In the genomic region with DNA sequence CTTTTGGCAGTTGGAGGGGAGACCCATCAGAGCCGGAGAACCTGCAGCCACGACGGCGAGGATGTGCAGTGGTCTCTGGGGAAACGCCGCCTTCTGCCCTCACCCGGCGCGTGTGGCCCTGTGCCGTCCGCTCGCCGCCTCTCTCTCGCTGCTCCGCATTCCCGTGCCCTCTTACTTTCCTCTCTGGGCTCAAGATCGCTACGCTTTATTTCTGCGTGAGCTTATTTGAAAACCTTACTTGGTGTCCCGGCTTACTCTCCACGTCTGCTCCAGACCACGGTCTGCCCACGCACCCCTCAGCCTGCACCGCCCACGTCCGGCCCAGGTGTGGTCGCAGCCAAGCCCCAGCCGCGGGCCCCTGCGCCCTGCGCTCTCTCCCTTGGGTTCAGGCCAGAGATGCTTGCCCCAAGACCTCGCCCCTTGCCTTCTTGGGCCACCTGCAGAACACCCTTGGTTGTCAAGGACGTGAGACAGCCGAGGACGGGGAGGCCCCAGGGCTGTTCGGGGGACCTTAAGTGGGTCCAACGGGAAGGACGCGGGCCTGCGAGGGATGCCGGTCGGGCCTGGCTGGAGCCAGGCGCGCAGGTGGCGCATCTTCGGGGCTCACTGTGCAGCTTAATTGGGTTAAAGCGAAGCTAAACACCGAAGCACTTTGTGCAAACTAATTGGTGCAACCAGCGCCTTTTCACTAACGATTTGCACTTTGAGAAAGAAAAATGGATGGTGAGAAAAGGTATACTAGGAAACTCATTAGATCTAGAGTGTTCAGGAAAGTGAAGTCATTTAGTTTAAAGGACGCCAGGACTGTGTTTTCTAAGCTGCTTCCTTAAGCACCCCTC, we compare ENCODE assay signal across 12 cellular contexts. TPM values are rescaled to one million over a fixed set of nuclear protein-coding genes. Genes with fewer than 3 reads are reported as not detected.
A peak's percentile ranks its signal among the peaks of the same experiment; 100 is the strongest.
DNase-seq lines count a peak whose midpoint lies in the region; ATAC-seq and TF ChIP-seq lines count a peak whose summit lies in the region.
"Had no signal": no experiment of that assay in that cellular context is flagged by ENCODE, and none has a peak within 500 bp of the region (broad histone marks: within the 10 kb centered on the region; RNA-seq: fewer than 3 reads in every experiment).

No MANE protein-coding gene starts in this region.

- peak overlapping the region in 1 of 5 donors; percentile 27 for H3K4me3 Mint-ChIP-seq in immature natural killer cell

- no peaks in the 10 kb centered on the region for H3K9me3 ChIP-seq in hepatocyte (ENCODE audit: low read depth)

- H4K20me1 ChIP-seq in hepatocyte (ENCODE audit: insufficient read depth, poor library complexity, severe bottlenecking), result no peaks in the 10 kb centered on the region

- H3K4me3 ChIP-seq in hepatocyte (peak overlapping the region; percentile 11), rectal smooth muscle tissue (ENCODE audit: low read length) (no peak overlapping the region)

- peak; percentile 20; the same call in 1 of the 2 replicates for TF ChIP-seq POLR2A in Raji (IDR thresholded peaks at IDR 0.05; ENCODE audit: insufficient read depth, low read depth, low read length)

- TF ChIP-seq CTCF in GM13977 (IDR thresholded peaks at IDR 0.05; ENCODE audit: extremely low read depth, insufficient read depth, missing control alignments) (no peak), hepatocyte (IDR thresholded peaks at IDR 0.05; ENCODE audit: poor library complexity) (no peak)

- ATAC-seq in HG03565 (IDR thresholded peaks at IDR 0.05; ENCODE audit: unreplicated experiment), result no peak

- peaks cover 44% of the 10 kb centered on the region for H3K79me2 ChIP-seq in hepatocyte

- H3K9ac ChIP-seq in rectal smooth muscle tissue (ENCODE audit: low read length), result no peak overlapping the region

- peaks cover 0 to 16% (median 6%) of the 10 kb centered on the region in 6 donors for H3K9me3 Mint-ChIP-seq in immature natural killer cell

- DNase-seq in GM13977 (ENCODE audit: low spot score) (peak; percentile 22), hepatocyte (ENCODE audit: low spot score) (no peak), LoVo (ENCODE audit: low spot score) (no peak), immature natural killer cell (no peak), NCI-H345 treated with DMSO at 0.1 percent for 48 hours (lab: John Stamatoyannopoulos, UW; ENCODE audit: unreplicated experiment) (no peak)
- DNase-seq: activated CD8-positive, alpha-beta memory T cell treated with anti-CD3 and anti-CD28 coated beads, Interleukin-2, amount 50 U/mL, for 48 hours; NCI-H1694; OCI-M1; T1000 had no signal

- H3K36me3 ChIP-seq in hepatocyte (replicated peaks; ENCODE audit: insufficient read depth, low read depth) (no peaks in the 10 kb centered on the region), rectal smooth muscle tissue (ENCODE audit: control insufficient read depth, insufficient read depth, low read length) (no peaks in the 10 kb centered on the region)

- H3K27me3 ChIP-seq in hepatocyte (peaks cover 72% of the 10 kb centered on the region), rectal smooth muscle tissue (ENCODE audit: control insufficient read depth, insufficient read depth, low read length) (no peaks in the 10 kb centered on the region)

- H3K4me1 Mint-ChIP-seq in immature natural killer cell, result peaks cover 23 to 46% of the 10 kb centered on the region in 2 donors

- no peaks in the 10 kb centered on the region for H3K36me3 Mint-ChIP-seq in immature natural killer cell

- H3K27me3 Mint-ChIP-seq in immature natural killer cell (ENCODE audit: low read depth in 3 of 3), result peaks cover 29 to 38% (median 35%) of the 10 kb centered on the region in 3 donors

- peak overlapping the region; percentile 83 for H3K4me2 ChIP-seq in hepatocyte

- H2AFZ ChIP-seq in hepatocyte, result no peak overlapping the region

- in situ Hi-C loops in GM13977 (cut with MboI; ENCODE audit: low pct_unique_long_range_greater_than_20kb, low sequenced_read_pairs, unreplicated experiment), result no loop called here

- 6% methylated on average over 51 of the region's 51 CpGs for WGBS in hepatocyte (ENCODE audit: low lambda C conversion rate, missing lambda C conversion rate)

- no peak overlapping the region for H3K27ac Mint-ChIP-seq in immature natural killer cell

- H3K4me1 ChIP-seq in hepatocyte (ENCODE audit: insufficient read depth), result no peaks in the 10 kb centered on the region
- H3K4me1 ChIP-seq in rectal smooth muscle tissue (ENCODE audit: control insufficient read depth, insufficient read depth, low read length), result no peaks in the 10 kb centered on the region

- H3K27ac ChIP-seq in hepatocyte, result peak overlapping the region; percentile 95
- H3K27ac ChIP-seq in rectal smooth muscle tissue (ENCODE audit: low read depth, low read length), result peak overlapping the region; percentile 8

- H3K9me2 ChIP-seq in hepatocyte (replicated peaks; ENCODE audit: insufficient read depth), result no peaks in the 10 kb centered on the region

RNA-seq across cellular contexts. Expression of a gene that starts 2.1 kb away (rescaled TPM):
- 16.9 and 20.7 TPM in 2 replicates for total RNA-seq in hepatocyte
- polyA plus RNA-seq in hepatocyte (9.9 and 10.6 TPM in 2 replicates), immature natural killer cell (not detected)

Comparison
In these comparisons a context has a peak if more than half of its experiments do, and no peak if none do; other contexts are left out.
1. RNA of a gene that starts 2.1 kb away (polyA plus RNA-seq): 9.9 to 10.6 TPM in hepatocyte; not detected in immature natural killer cell; every median in the first group is over 10 times any median in the second.